Comparison of ENCODE assay signal across 8 cellular contexts in the genomic region with DNA sequence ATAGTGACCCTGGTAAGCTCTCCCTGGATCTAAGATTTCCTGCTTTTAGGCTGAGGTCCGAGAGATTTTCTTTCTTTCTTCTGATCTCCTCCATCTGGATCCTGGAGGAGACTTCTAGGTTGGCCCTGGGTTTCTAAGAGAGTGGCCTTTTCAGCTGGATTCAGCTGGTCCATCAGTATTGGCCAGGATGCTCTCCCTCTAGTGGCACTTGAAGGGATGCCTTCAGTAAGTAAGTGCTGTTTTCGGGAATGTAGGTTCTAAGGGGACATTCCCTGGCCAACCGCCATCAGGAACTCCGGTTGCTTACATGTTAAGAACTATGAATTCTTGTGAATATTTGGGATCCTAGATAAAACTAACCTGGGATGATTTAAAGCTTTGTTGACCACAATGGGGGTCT. TPM values are rescaled to one million over a fixed set of nuclear protein-coding genes. Genes with fewer than 3 reads are reported as not detected.
A peak's percentile ranks its signal among the peaks of the same experiment; 100 is the strongest.
DNase-seq lines count a peak whose midpoint lies in the region; ATAC-seq, FAIRE-seq and TF ChIP-seq lines count a peak whose summit lies in the region.

No MANE protein-coding gene starts in this region.

- no peaks in the 10 kb centered on the region for H3K9me3 ChIP-seq in HEK293 (ENCODE audit: control insufficient read depth, insufficient read depth, low read depth, low read length)
- H3K9me3 ChIP-seq in kidney (ENCODE audit: control insufficient read depth in 1 of 2, low read length in 2 of 2): no peaks in the 10 kb centered on the region

- DNase-seq in kidney: no peak
- no peak for DNase-seq in middle frontal gyrus (ENCODE audit: extremely low spot score, low spot score)
- DNase-seq in posterior vena cava (ENCODE audit: low spot score): no peak
- no peak for DNase-seq in NCI-H2107 (lab: John Stamatoyannopoulos, UW)

- peak; percentile 88 for ATAC-seq in SK-N-SH treated with all-trans-retinoic acid at 6 μM for 48 hours
- no peak for ATAC-seq in HG02885 (IDR thresholded peaks at IDR 0.05; ENCODE audit: poor library complexity, unreplicated experiment)

- intact Hi-C loops in kidney (cut with DNase I) (no loop called here), posterior vena cava (cut with DNase I) (no loop called here)

- no peak overlapping the region for H3K9ac ChIP-seq in kidney (ENCODE audit: low read length in 2 of 2)

- POLR2A ChIA-PET in HEK293 (lab: Yijun Ruan, JAX): no interaction called here

- H3K27ac ChIP-seq in C4-2B (no peak overlapping the region), HEK293 (ENCODE audit: extremely low read depth, low read depth, low read length) (no peak overlapping the region), kidney (ENCODE audit: low read depth in 2 of 2, low read length in 2 of 2) (no peak overlapping the region)

- CTCF ChIA-PET in HEK293 (lab: Yijun Ruan, JAX): interaction anchor here (0.6 to 1.5 kb wide), 4 partner anchors 10 to 293 kb away, joined by 3 to 8 read pairs (median 5); no protein-coding TSS in a partner anchor

- H3K4me3 ChIP-seq in HEK293 (ENCODE audit: low read depth, low read length) (no peak overlapping the region), kidney (ENCODE audit: low read length in 2 of 2) (no peak overlapping the region)

- H3K36me3 ChIP-seq in HEK293 (ENCODE audit: control insufficient read depth in 2 of 2, insufficient read depth in 1 of 2, low read length in 2 of 2) (no peaks in the 10 kb centered on the region), kidney (ENCODE audit: control insufficient read depth in 1 of 2, insufficient read depth in 2 of 2, low read length in 2 of 2) (no peaks in the 10 kb centered on the region)

- no peaks in the 10 kb centered on the region for H3K4me1 ChIP-seq in HEK293 (ENCODE audit: control insufficient read depth, insufficient read depth, low read length)
- no peaks in the 10 kb centered on the region for H3K4me1 ChIP-seq in kidney (ENCODE audit: control insufficient read depth in 1 of 2, insufficient read depth in 1 of 2, low read depth in 1 of 2, low read length in 2 of 2)

- FAIRE-seq in kidney (lab: Jason Lieb, UNC): peak; percentile 32

- peak; percentile 68 for TF ChIP-seq CTCF in C4-2B (conservative IDR thresholded peaks at IDR 0.05)
- 0 out of 2 replicates have a peak, but pooled peaks have one; percentile 34 for TF ChIP-seq CTCF in HEK293 (tag by site-specific recombination; IDR thresholded peaks at IDR 0.05)
- no peak for TF ChIP-seq CTCF in kidney (IDR thresholded peaks at IDR 0.05; ENCODE audit: borderline replicate concordance, extremely low read depth, insufficient read depth)

TF ChIP-seq in HEK293, 187 proteins besides CTCF, POLR2A, EP300 and RAD21:
- TF ChIP-seq IKZF3 (tag by site-specific recombination; IDR thresholded peaks at IDR 0.05) (no peak), ZNF660 (tag by site-specific recombination; IDR thresholded peaks at IDR 0.05) (0 out of 2 replicates have a peak, but pooled peaks have one; percentile 35)
TF ChIP-seq in HEK293: peak in this region for 1.

TF ChIP-seq in SK-N-SH treated with all-trans-retinoic acid at 6 μM for 48 hours, 23 proteins besides CTCF, POLR2A, EP300 and RAD21:
- TF ChIP-seq SNAI2 (CRISPR knock-in tag; IDR thresholded peaks at IDR 0.05) (no peak), ARNTL (CRISPR knock-in tag; IDR thresholded peaks at IDR 0.05; ENCODE audit: borderline replicate concordance, low read depth) (no peak), GLIS3 (CRISPR knock-in tag; IDR thresholded peaks at IDR 0.05) (no peak), ZFP3 (CRISPR knock-in tag; IDR thresholded peaks at IDR 0.05) (no peak), ZNF8 (CRISPR knock-in tag; IDR thresholded peaks at IDR 0.05) (no peak), PPARA (CRISPR knock-in tag; IDR thresholded peaks at IDR 0.05; ENCODE audit: borderline replicate concordance) (no peak), RARB (CRISPR knock-in tag; IDR thresholded peaks at IDR 0.05) (no peak), TOX (CRISPR knock-in tag; IDR thresholded peaks at IDR 0.05; ENCODE audit: borderline replicate concordance) (no peak), ESRRG (CRISPR knock-in tag; IDR thresholded peaks at IDR 0.05) (no peak), CSDC2 (CRISPR knock-in tag; IDR thresholded peaks at IDR 0.05) (no peak)
- TF ChIP-seq, protein P1, sequence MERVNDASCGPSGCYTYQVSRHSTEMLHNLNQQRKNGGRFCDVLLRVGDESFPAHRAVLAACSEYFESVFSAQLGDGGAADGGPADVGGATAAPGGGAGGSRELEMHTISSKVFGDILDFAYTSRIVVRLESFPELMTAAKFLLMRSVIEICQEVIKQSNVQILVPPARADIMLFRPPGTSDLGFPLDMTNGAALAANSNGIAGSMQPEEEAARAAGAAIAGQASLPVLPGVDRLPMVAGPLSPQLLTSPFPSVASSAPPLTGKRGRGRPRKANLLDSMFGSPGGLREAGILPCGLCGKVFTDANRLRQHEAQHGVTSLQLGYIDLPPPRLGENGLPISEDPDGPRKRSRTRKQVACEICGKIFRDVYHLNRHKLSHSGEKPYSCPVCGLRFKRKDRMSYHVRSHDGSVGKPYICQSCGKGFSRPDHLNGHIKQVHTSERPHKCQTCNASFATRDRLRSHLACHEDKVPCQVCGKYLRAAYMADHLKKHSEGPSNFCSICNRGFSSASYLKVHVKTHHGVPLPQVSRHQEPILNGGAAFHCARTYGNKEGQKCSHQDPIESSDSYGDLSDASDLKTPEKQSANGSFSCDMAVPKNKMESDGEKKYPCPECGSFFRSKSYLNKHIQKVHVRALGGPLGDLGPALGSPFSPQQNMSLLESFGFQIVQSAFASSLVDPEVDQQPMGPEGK (CRISPR knock-in tag; IDR thresholded peaks at IDR 0.05; ENCODE audit: borderline replicate concordance): no peak
- TF ChIP-seq, protein P2, sequence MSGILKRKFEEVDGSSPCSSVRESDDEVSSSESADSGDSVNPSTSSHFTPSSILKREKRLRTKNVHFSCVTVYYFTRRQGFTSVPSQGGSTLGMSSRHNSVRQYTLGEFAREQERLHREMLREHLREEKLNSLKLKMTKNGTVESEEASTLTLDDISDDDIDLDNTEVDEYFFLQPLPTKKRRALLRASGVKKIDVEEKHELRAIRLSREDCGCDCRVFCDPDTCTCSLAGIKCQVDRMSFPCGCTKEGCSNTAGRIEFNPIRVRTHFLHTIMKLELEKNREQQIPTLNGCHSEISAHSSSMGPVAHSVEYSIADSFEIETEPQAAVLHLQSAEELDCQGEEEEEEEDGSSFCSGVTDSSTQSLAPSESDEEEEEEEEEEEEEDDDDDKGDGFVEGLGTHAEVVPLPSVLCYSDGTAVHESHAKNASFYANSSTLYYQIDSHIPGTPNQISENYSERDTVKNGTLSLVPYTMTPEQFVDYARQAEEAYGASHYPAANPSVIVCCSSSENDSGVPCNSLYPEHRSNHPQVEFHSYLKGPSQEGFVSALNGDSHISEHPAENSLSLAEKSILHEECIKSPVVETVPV (CRISPR knock-in tag; IDR thresholded peaks at IDR 0.05): no peak
- TF ChIP-seq, protein P3, sequence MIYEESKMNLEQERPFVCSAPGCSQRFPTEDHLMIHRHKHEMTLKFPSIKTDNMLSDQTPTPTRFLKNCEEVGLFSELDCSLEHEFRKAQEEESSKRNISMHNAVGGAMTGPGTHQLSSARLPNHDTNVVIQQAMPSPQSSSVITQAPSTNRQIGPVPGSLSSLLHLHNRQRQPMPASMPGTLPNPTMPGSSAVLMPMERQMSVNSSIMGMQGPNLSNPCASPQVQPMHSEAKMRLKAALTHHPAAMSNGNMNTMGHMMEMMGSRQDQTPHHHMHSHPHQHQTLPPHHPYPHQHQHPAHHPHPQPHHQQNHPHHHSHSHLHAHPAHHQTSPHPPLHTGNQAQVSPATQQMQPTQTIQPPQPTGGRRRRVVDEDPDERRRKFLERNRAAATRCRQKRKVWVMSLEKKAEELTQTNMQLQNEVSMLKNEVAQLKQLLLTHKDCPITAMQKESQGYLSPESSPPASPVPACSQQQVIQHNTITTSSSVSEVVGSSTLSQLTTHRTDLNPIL (CRISPR knock-in tag; IDR thresholded peaks at IDR 0.05; ENCODE audit: low read depth): no peak

RNA-seq across cellular contexts. Expression of a gene that starts 56.9 kb away (rescaled TPM):
- total RNA-seq in kidney (0.35 TPM), posterior vena cava (1 to 10 TPM in 1 of 2 donors, under 1 TPM in 1; 0.28 to 3.2 TPM)
- polyA plus RNA-seq in kidney (ENCODE audit: insufficient read depth, low read depth, low replicate concordance): 0.22 TPM
